In the genomic region with DNA sequence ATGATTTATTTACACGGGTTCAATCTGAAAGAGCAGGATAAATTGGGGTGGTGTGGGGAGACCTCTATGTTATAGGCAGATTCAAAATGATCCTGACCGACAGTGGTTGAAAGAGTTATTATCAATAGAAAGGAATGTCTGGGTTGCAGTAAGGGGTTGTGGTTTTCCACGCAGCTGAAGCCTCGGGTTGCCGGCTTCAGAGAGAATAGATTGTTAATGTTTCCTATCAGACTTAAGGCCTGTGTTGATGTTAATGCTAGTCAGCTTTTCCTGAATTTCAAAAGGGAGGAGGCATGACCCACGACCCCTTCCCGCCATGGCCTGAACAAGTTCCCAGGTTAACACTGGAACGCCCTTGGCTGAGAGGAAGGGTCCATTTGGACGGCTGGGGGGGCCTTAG, we compare ENCODE assay signal across 17 cellular contexts. TPM values are rescaled to one million over a fixed set of nuclear protein-coding genes. Genes with fewer than 3 reads are reported as not detected.
DNase-seq lines count a peak whose midpoint lies in the region; ATAC-seq and TF ChIP-seq lines count a peak whose summit lies in the region.
"Had no signal": no experiment of that assay in that cellular context is flagged by ENCODE, and none has a peak within 500 bp of the region (broad histone marks: within the 10 kb centered on the region; RNA-seq: fewer than 3 reads in every experiment).

No MANE protein-coding gene starts in this region.

- no peaks in the 10 kb centered on the region for H3K27me3 Mint-ChIP-seq in activated T-cell treated with anti-CD3 and anti-CD28 coated beads, Interleukin-2, amount 50 U/mL, for 4 hours (ENCODE audit: low read depth)
- H3K27me3 Mint-ChIP-seq in activated CD8-positive, alpha-beta T cell treated with anti-CD3 and anti-CD28 coated beads for 36 hours: no peaks in the 10 kb centered on the region
- peaks cover 11% of the 10 kb centered on the region for H3K27me3 Mint-ChIP-seq in glutamatergic neuron (ENCODE audit: unreplicated experiment)
- no peaks in the 10 kb centered on the region for H3K27me3 Mint-ChIP-seq in progenitor cell of endocrine pancreas

- CTCF ChIA-PET in activated CD8-positive, alpha-beta T cell treated with anti-CD3 and anti-CD28 coated beads for 36 hours (lab: Charles Lee): no interaction called here

- POLR2A ChIA-PET in activated CD8-positive, alpha-beta T cell treated with anti-CD3 and anti-CD28 coated beads for 36 hours (lab: Charles Lee): interaction anchor here (1.0 to 1.4 kb wide), 2 partner anchors 9 to 11 kb away, joined by 3 read pairs; no protein-coding TSS in a partner anchor

- TF ChIP-seq CTCF in activated CD8-positive, alpha-beta T cell treated with anti-CD3 and anti-CD28 coated beads for 36 hours (IDR thresholded peaks at IDR 0.05): no peak
- TF ChIP-seq CTCF in glutamatergic neuron (IDR thresholded peaks at IDR 0.05; ENCODE audit: partially characterized antibody, unreplicated experiment): no peak
- no peak for TF ChIP-seq CTCF in progenitor cell of endocrine pancreas (IDR thresholded peaks at IDR 0.05; ENCODE audit: unreplicated experiment)

- H3K4me3 Mint-ChIP-seq in activated T-cell treated with anti-CD3 and anti-CD28 coated beads, Interleukin-2, amount 50 U/mL, for 4 hours: peak overlapping the region; percentile 46
- peak overlapping the region; percentile 11 for H3K4me3 Mint-ChIP-seq in activated CD8-positive, alpha-beta T cell treated with anti-CD3 and anti-CD28 coated beads for 36 hours
- H3K4me3 Mint-ChIP-seq in glutamatergic neuron (ENCODE audit: unreplicated experiment) (peak overlapping the region; percentile 49), progenitor cell of endocrine pancreas (ENCODE audit: low read depth) (peak overlapping the region; percentile 44)

- no peaks in the 10 kb centered on the region for H3K9me3 Mint-ChIP-seq in activated T-cell treated with anti-CD3 and anti-CD28 coated beads, Interleukin-2, amount 50 U/mL, for 4 hours
- H3K9me3 Mint-ChIP-seq in activated CD8-positive, alpha-beta T cell treated with anti-CD3 and anti-CD28 coated beads for 36 hours: no peaks in the 10 kb centered on the region
- H3K9me3 Mint-ChIP-seq in glutamatergic neuron (ENCODE audit: unreplicated experiment) (peaks cover 14% of the 10 kb centered on the region), progenitor cell of endocrine pancreas (ENCODE audit: low read depth) (no peaks in the 10 kb centered on the region)

- peaks cover 26% of the 10 kb centered on the region for H3K4me1 Mint-ChIP-seq in activated T-cell treated with anti-CD3 and anti-CD28 coated beads, Interleukin-2, amount 50 U/mL, for 4 hours (ENCODE audit: low read depth)
- H3K4me1 Mint-ChIP-seq in activated CD8-positive, alpha-beta T cell treated with anti-CD3 and anti-CD28 coated beads for 36 hours (ENCODE audit: low read depth): peaks cover 24% of the 10 kb centered on the region
- H3K4me1 Mint-ChIP-seq in glutamatergic neuron (ENCODE audit: low read depth, unreplicated experiment): peaks cover 22% of the 10 kb centered on the region
- peaks cover 19% of the 10 kb centered on the region for H3K4me1 Mint-ChIP-seq in progenitor cell of endocrine pancreas (ENCODE audit: low read depth)

- intact Hi-C loops in activated CD8-positive, alpha-beta T cell treated with anti-CD3 and anti-CD28 coated beads for 36 hours (cut with micrococcal nuclease): no loop called here
- intact Hi-C loops in left colon (cut with DNase I, micrococcal nuclease): no loop called here

- no peak overlapping the region for H3K27ac Mint-ChIP-seq in activated CD8-positive, alpha-beta T cell treated with anti-CD3 and anti-CD28 coated beads for 36 hours
- H3K27ac Mint-ChIP-seq in glutamatergic neuron (ENCODE audit: unreplicated experiment) (peak overlapping the region; percentile 79), progenitor cell of endocrine pancreas (peak overlapping the region; percentile 54)

- no peak for ATAC-seq in activated T-cell treated with anti-CD3 and anti-CD28 coated beads, Interleukin-2, amount 50 U/mL, for 4 hours
- ATAC-seq in activated CD8-positive, alpha-beta T cell treated with anti-CD3 and anti-CD28 coated beads for 36 hours: no peak
- no peak for ATAC-seq in HG03139 (IDR thresholded peaks at IDR 0.05; ENCODE audit: unreplicated experiment)
- no peak for ATAC-seq in left colon
- ATAC-seq: gastrocnemius medialis, lower lobe of right lung had no signal

- peaks cover 3% of the 10 kb centered on the region for H3K36me3 Mint-ChIP-seq in activated T-cell treated with anti-CD3 and anti-CD28 coated beads, Interleukin-2, amount 50 U/mL, for 4 hours (ENCODE audit: insufficient read depth)
- peaks cover 18% of the 10 kb centered on the region for H3K36me3 Mint-ChIP-seq in activated CD8-positive, alpha-beta T cell treated with anti-CD3 and anti-CD28 coated beads for 36 hours (ENCODE audit: low read depth)
- no peaks in the 10 kb centered on the region for H3K36me3 Mint-ChIP-seq in glutamatergic neuron (ENCODE audit: unreplicated experiment)
- H3K36me3 Mint-ChIP-seq in progenitor cell of endocrine pancreas (ENCODE audit: insufficient read depth): peaks cover 2% of the 10 kb centered on the region

- DNase-seq in activated T-cell treated with anti-CD3 and anti-CD28 coated beads, Interleukin-2, amount 50 U/mL, for 4 hours: no peak
- DNase-seq in activated T-cell treated with anti-CD3 and anti-CD28 coated beads, Interleukin-2, amount 50 U/mL, for 1 hour: no peak
- DNase-seq in activated CD8-positive, alpha-beta T cell treated with anti-CD3 and anti-CD28 coated beads for 36 hours: no peak
- DNase-seq in glutamatergic neuron (no peak), progenitor cell of endocrine pancreas (ENCODE audit: low spot score, unreplicated experiment) (no peak), left colon (no peak), NCI-H1105 (lab: John Stamatoyannopoulos, UW) (no peak)
- DNase-seq: DND-41, gastrocnemius medialis, H7, lower lobe of right lung, NCI-H1092, NCI-H2107, NCI-H526, T1000 had no signal

RNA-seq across cellular contexts. Expression of gene UBE2J2, which starts 2.2 kb away (rescaled TPM):
- 10 to 100 TPM; 89.3 to 93.6 (median 91.2) TPM for total RNA-seq in activated T-cell treated with anti-CD3 and anti-CD28 coated beads, Interleukin-2, amount 50 U/mL, for 4 hours
- 10 to 100 TPM; 52.3 to 59.2 TPM for total RNA-seq in activated CD8-positive, alpha-beta T cell treated with anti-CD3 and anti-CD28 coated beads for 36 hours
- total RNA-seq in glutamatergic neuron (ENCODE audit: unreplicated experiment) (88.1 TPM), progenitor cell of endocrine pancreas (67.0 and 73.6 TPM in 2 replicates), left colon (10 to 100 TPM; 46.3 to 56.3 TPM)

RNA-seq across cellular contexts. Expression of gene SCNN1D, which starts 4.4 kb away (rescaled TPM):
- 1 to 10 TPM; 2.8 to 3.9 (median 3.2) TPM for total RNA-seq in activated T-cell treated with anti-CD3 and anti-CD28 coated beads, Interleukin-2, amount 50 U/mL, for 4 hours
- 1 to 10 TPM; 4.9 to 5.6 TPM for total RNA-seq in activated CD8-positive, alpha-beta T cell treated with anti-CD3 and anti-CD28 coated beads for 36 hours
- 8.4 TPM for total RNA-seq in glutamatergic neuron (ENCODE audit: unreplicated experiment)
- total RNA-seq in progenitor cell of endocrine pancreas: 7.4 and 11.3 TPM in 2 replicates
- 1 to 10 TPM; 1.5 to 1.6 TPM for total RNA-seq in left colon

RNA-seq across cellular contexts. Expression of gene C1QTNF12, which starts 29.3 kb away (rescaled TPM):
- 1 to 10 TPM; 1.6 to 2.2 (median 2.1) TPM for total RNA-seq in activated T-cell treated with anti-CD3 and anti-CD28 coated beads, Interleukin-2, amount 50 U/mL, for 4 hours
- 1 to 10 TPM; 2.6 to 4.9 TPM for total RNA-seq in activated CD8-positive, alpha-beta T cell treated with anti-CD3 and anti-CD28 coated beads for 36 hours
- total RNA-seq in glutamatergic neuron (ENCODE audit: unreplicated experiment) (9.1 TPM), progenitor cell of endocrine pancreas (1.7 and 2.7 TPM in 2 replicates), left colon (10 to 100 TPM; 40.0 to 71.6 TPM)
- total RNA-seq: SK-MEL-5 had no signal

RNA-seq across cellular contexts. Expression of gene ACAP3, which starts 31.9 kb away (rescaled TPM):
- total RNA-seq in activated T-cell treated with anti-CD3 and anti-CD28 coated beads, Interleukin-2, amount 50 U/mL, for 4 hours: 10 to 100 TPM; 28.4 to 37.6 (median 30.1) TPM
- total RNA-seq in activated CD8-positive, alpha-beta T cell treated with anti-CD3 and anti-CD28 coated beads for 36 hours: 10 to 100 TPM; 41.1 to 42.5 TPM
- total RNA-seq in glutamatergic neuron (ENCODE audit: unreplicated experiment) (1,099 TPM), progenitor cell of endocrine pancreas (111 and 124 TPM in 2 replicates), left colon (10 to 100 TPM; 49.2 to 58.7 TPM)

RNA-seq across cellular contexts. Expression of gene PUSL1, which starts 32.6 kb away (rescaled TPM):
- total RNA-seq in activated T-cell treated with anti-CD3 and anti-CD28 coated beads, Interleukin-2, amount 50 U/mL, for 4 hours: 10 to 100 TPM; 38.9 to 40.7 (median 39.5) TPM
- 10 to 100 TPM; 23.9 to 25.4 TPM for total RNA-seq in activated CD8-positive, alpha-beta T cell treated with anti-CD3 and anti-CD28 coated beads for 36 hours
- total RNA-seq in glutamatergic neuron (ENCODE audit: unreplicated experiment) (45.5 TPM), progenitor cell of endocrine pancreas (13.8 and 17.9 TPM in 2 replicates), left colon (10 to 100 TPM; 15.5 to 18.7 TPM)
